In the genomic region with DNA sequence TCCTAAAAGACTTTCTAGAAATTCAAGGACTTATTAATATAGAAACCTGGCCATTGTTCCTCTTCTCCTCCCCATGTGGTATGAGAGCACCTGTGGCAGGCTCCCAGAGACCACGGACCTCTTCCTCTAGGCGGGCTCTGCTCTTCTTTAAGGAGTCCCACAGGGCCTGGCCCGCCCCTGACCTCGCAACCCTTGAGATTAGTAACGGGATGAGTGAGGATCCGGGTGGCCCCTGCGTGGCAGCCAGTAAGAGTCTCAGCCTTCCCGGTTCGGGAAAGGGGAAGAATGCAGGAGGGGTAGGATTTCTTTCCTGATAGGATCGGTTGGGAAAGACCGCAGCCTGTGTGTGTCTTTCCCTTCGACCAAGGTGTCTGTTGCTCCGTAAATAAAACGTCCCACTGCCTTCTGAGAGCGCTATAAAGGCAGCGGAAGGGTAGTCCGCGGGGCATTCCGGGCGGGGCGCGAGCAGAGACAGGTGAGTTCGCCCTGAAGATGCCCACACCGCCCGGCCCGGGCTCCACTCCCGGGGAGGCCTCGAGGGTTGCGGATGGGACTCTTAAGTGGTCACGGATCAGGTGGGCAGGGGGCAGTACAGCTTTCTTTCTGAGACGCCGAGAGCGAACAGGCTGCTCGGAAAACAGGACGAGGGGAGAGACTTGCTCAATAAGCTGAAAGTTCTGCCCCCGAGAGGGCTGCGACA, we compare ENCODE assay signal across 1 cellular context.
TF ChIP-seq lines count a peak whose summit lies in the region.

Gene SLC26A4, plus strand, starts transcription at position 448 of the 700 bp plus-strand sequence. CDS start 814 bp downstream, outside the sequence.

TF ChIP-seq in HepG2, 621 proteins besides CTCF, POLR2A, EP300 and RAD21 (continued from another document):
- TF ChIP-seq ZNF333 (CRISPR knock-in tag; IDR thresholded peaks at IDR 0.05; ENCODE audit: borderline replicate concordance) = no peak
- TF ChIP-seq ZNF160 (CRISPR knock-in tag; IDR thresholded peaks at IDR 0.05) = no peak
- TF ChIP-seq RBM39 (IDR thresholded peaks at IDR 0.05; ENCODE audit: low read depth, low read length, poor library complexity, severe bottlenecking) = peak; percentile 7
